Comparison of ENCODE assay signal across 25 cellular contexts in genomic region chr6:34476048-34476328, GRCh38. TPM values are rescaled to one million over a fixed set of nuclear protein-coding genes. Genes with fewer than 3 reads are reported as not detected.
"Had no signal": no experiment of that assay in that cellular context is flagged by ENCODE, and none has a peak within 500 bp of the region (broad histone marks: within the 10 kb centered on the region; RNA-seq: fewer than 3 reads in every experiment).

No MANE protein-coding gene starts in this region.

- ATAC-seq: activated CD8-positive, alpha-beta T cell treated with anti-CD3 and anti-CD28 coated beads, Interleukin-2, amount 10 ng/mL, durations not matched to agents 7 days and 5 days; activated T-cell treated with anti-CD3 and anti-CD28 coated beads, Interleukin-2, amount 50 U/mL, for 4 hours had no signal

- H3K27ac Mint-ChIP-seq: activated CD4-positive, alpha-beta T cell treated with anti-CD3 and anti-CD28 coated beads, Interleukin-2, amount 10 ng/mL, durations not matched to agents 24 days and 14 days; activated CD8-positive, alpha-beta T cell treated with anti-CD3 and anti-CD28 coated beads, Interleukin-2, amount 10 ng/mL, durations not matched to agents 7 days and 5 days; activated naive CD8-positive, alpha-beta T cell treated with anti-CD3 and anti-CD28 coated beads for 36 hours had no signal

- H3K4me3 Mint-ChIP-seq: activated CD4-positive, alpha-beta T cell treated with anti-CD3 and anti-CD28 coated beads, Interleukin-2, amount 10 ng/mL, durations not matched to agents 24 days and 14 days; activated CD8-positive, alpha-beta T cell treated with anti-CD3 and anti-CD28 coated beads, Interleukin-2, amount 10 ng/mL, durations not matched to agents 7 days and 5 days; activated naive CD8-positive, alpha-beta T cell treated with anti-CD3 and anti-CD28 coated beads for 36 hours; activated T-cell treated with anti-CD3 and anti-CD28 coated beads, Interleukin-2, amount 50 U/mL, for 4 hours had no signal

- H3K27ac ChIP-seq: ascending aorta, cardiac muscle cell had no signal

- DNase-seq: activated CD4-positive, alpha-beta T cell treated with anti-CD3 and anti-CD28 coated beads, Interleukin-2, amount 10 ng/mL, durations not matched to agents 24 days and 14 days; activated CD4-positive, alpha-beta T cell treated with anti-CD3 and anti-CD28 coated beads, Interleukin-2, amount 50 U/mL, for 48 hours; activated CD8-positive, alpha-beta T cell treated with anti-CD3 and anti-CD28 coated beads, Interleukin-2, amount 10 ng/mL, durations not matched to agents 7 days and 5 days; activated effector memory CD4-positive, alpha-beta T cell treated with anti-CD3 and anti-CD28 coated beads, Interleukin-2, amount 50 U/mL, for 16 hours; activated naive CD4-positive, alpha-beta T cell; activated naive CD4-positive, alpha-beta T cell treated with anti-CD3 and anti-CD28 coated beads, Interleukin-2, amount 50 U/mL, for 16 hours; activated naive CD8-positive, alpha-beta T cell treated with anti-CD3 and anti-CD28 coated beads for 36 hours; activated T-cell treated with anti-CD3 and anti-CD28 coated beads, Interleukin-2, amount 50 U/mL, for 4 hours; amygdala; Karpas-422; KBM-7; NCI-H1105; NCI-H1436; NCI-H1930; NCI-H2081 treated with DMSO at 0.1 percent for 48 hours; NCI-H226; NCI-H446 treated with DMSO at 0.1 percent for 48 hours; OCI-M1; Right ventricle myocardium superior; SW 1271; T-helper 1 cell; T-helper 9 cell had no signal

- H3K9me3 ChIP-seq: ascending aorta had no signal

- H3K36me3 Mint-ChIP-seq: activated naive CD8-positive, alpha-beta T cell treated with anti-CD3 and anti-CD28 coated beads for 36 hours had no signal

- H3K4me1 Mint-ChIP-seq: activated CD4-positive, alpha-beta T cell treated with anti-CD3 and anti-CD28 coated beads, Interleukin-2, amount 10 ng/mL, durations not matched to agents 24 days and 14 days; activated naive CD8-positive, alpha-beta T cell treated with anti-CD3 and anti-CD28 coated beads for 36 hours had no signal

- H3K4me3 ChIP-seq: ascending aorta, cardiac muscle cell had no signal

- H3K36me3 ChIP-seq: ascending aorta, cardiac muscle cell had no signal

- H3K4me1 ChIP-seq: ascending aorta had no signal

- H3K27me3 ChIP-seq: ascending aorta, cardiac muscle cell had no signal

- H3K9me3 Mint-ChIP-seq: activated naive CD8-positive, alpha-beta T cell treated with anti-CD3 and anti-CD28 coated beads for 36 hours had no signal

RNA-seq across cellular contexts. Expression of gene PACSIN1, which starts 10.1 kb away (rescaled TPM):
- total RNA-seq: activated CD4-positive, alpha-beta T cell treated with anti-CD3 and anti-CD28 coated beads, Interleukin-2, amount 10 ng/mL, durations not matched to agents 24 days and 14 days; ascending aorta; MCF 10A had no signal
